In the genomic region with DNA sequence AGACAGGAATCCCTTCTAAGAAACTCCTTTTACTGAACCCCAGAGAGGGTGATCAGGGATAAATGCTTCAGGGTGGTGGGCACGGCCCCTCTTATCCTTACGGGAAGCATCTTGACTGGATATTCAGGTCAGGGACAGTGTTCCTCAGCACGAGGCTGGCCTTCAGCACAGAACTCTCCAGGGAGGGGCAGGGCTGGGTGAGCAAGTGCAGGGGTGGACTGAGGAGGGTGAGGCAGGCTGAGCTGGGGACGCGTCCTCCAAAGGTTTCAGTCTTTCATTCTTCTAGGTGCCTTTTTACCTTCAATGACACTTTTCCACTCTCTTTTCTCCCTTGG, we compare ENCODE assay signal across 14 cellular contexts. TPM values are rescaled to one million over a fixed set of nuclear protein-coding genes. Genes with fewer than 3 reads are reported as not detected.
A peak's percentile ranks its signal among the peaks of the same experiment; 100 is the strongest.
DNase-seq lines count a peak whose midpoint lies in the region; ATAC-seq, FAIRE-seq and TF ChIP-seq lines count a peak whose summit lies in the region.
"Had no signal": no experiment of that assay in that cellular context is flagged by ENCODE, and none has a peak within 500 bp of the region (broad histone marks: within the 10 kb centered on the region; RNA-seq: fewer than 3 reads in every experiment).

No MANE protein-coding gene starts in this region.

- intact Hi-C loops in CD8-positive, alpha-beta T cell (cut with DNase I, micrococcal nuclease), result loop anchor here (5.0 kb wide), 3 partner anchors 52 to 363 kb away; partner anchors contain the start of genes FCMR (in 1 of the 2) and RASSF5 (in 1 of the 2)
- intact Hi-C loops in colonic mucosa (cut with DNase I), result no loop called here
- intact Hi-C loops in pancreas (cut with DNase I), result no loop called here

- H3K4me3 Mint-ChIP-seq in CD8-positive, alpha-beta T cell, result peak overlapping the region; percentile 95

- H3K9me3 Mint-ChIP-seq in CD8-positive, alpha-beta T cell, result no peaks in the 10 kb centered on the region

- no peak for DNase-seq in CD8-positive, alpha-beta T cell
- DNase-seq in NB4 (ENCODE audit: low read depth) (peak; percentile 28), colonic mucosa (peak; percentile 47), pancreas (no peak), occipital lobe (lab: John Stamatoyannopoulos, UW) (no peak), SW480 (ENCODE audit: low spot score) (no peak), 8988T (no peak)
- DNase-seq: amniotic stem cell, DMS 273 treated with DMSO at 0.1 percent for 48 hours, mammary epithelial cell, NCI-H446 treated with DMSO at 0.1 percent for 48 hours had no signal

- no peak for ATAC-seq in CD8-positive, alpha-beta T cell
- no peak for ATAC-seq in pancreas
- ATAC-seq in HG03039 (IDR thresholded peaks at IDR 0.05; ENCODE audit: unreplicated experiment), result no peak

- H3K36me3 Mint-ChIP-seq in CD8-positive, alpha-beta T cell, result peaks cover 68% of the 10 kb centered on the region

- H3K36me3 ChIP-seq in CD8-positive, alpha-beta T cell (ENCODE audit: insufficient read depth, low read length), result peaks cover 27% of the 10 kb centered on the region
- H3K36me3 ChIP-seq in colonic mucosa, result no peaks in the 10 kb centered on the region
- no peaks in the 10 kb centered on the region for H3K36me3 ChIP-seq in pancreas

- no peaks in the 10 kb centered on the region for H3K27me3 Mint-ChIP-seq in CD8-positive, alpha-beta T cell (ENCODE audit: low read depth)

- H3K4me1 Mint-ChIP-seq in CD8-positive, alpha-beta T cell (ENCODE audit: low read depth), result peaks cover 80% of the 10 kb centered on the region

- peaks cover 71% of the 10 kb centered on the region for H3K4me1 ChIP-seq in CD8-positive, alpha-beta T cell (ENCODE audit: insufficient read depth, low read length)
- H3K4me1 ChIP-seq in colonic mucosa (no peaks in the 10 kb centered on the region), pancreas (peaks cover 13 to 52% (median 34%) of the 10 kb centered on the region in 3 donors)

- H3K9me3 ChIP-seq in CD8-positive, alpha-beta T cell (ENCODE audit: low read length), result no peaks in the 10 kb centered on the region
- H3K9me3 ChIP-seq in colonic mucosa (no peaks in the 10 kb centered on the region), pancreas (no peaks in the 10 kb centered on the region)
- H3K9me3 ChIP-seq: testis had no signal

- H3K27ac ChIP-seq in CD8-positive, alpha-beta T cell (ENCODE audit: low read depth, low read length), result peak overlapping the region; percentile 81
- H3K27ac ChIP-seq in colonic mucosa, result peak overlapping the region; percentile 13
- peak overlapping the region; percentile 9 to 87 (median 48) for H3K27ac ChIP-seq in pancreas

- peak overlapping the region in 1 of 2 donors; percentile 80 for H3K9ac ChIP-seq in colonic mucosa (ENCODE audit: low read depth in 2 of 2, low read length in 2 of 2)

- CTCF ChIA-PET in CD8-positive, alpha-beta T cell (lab: Charles Lee), result interaction anchor here (0.9 to 26.7 kb wide), 4 partner anchors 9 to 83 kb away, joined by 3 to 709 read pairs (median 19); no protein-coding TSS in a partner anchor

- peak overlapping the region; percentile 94 for H3K4me3 ChIP-seq in CD8-positive, alpha-beta T cell (ENCODE audit: low read depth, low read length)
- H3K4me3 ChIP-seq in NB4 (ENCODE audit: low read depth, low read length) (peak overlapping the region; percentile 79), colonic mucosa (no peak overlapping the region), pancreas (peak overlapping the region in 1 of 4 donors; percentile 65)
- H3K4me3 ChIP-seq: testis had no signal

- no peaks in the 10 kb centered on the region for H3K27me3 ChIP-seq in CD8-positive, alpha-beta T cell (ENCODE audit: insufficient read depth, low read length)
- H3K27me3 ChIP-seq in colonic mucosa, result no peaks in the 10 kb centered on the region
- H3K27me3 ChIP-seq in pancreas, result no peaks in the 10 kb centered on the region
- H3K27me3 ChIP-seq: testis had no signal

- 59 to 63% methylated on average over 5 of the region's 5 CpGs for WGBS in pancreas, 2 donors

- POLR2A ChIA-PET in CD8-positive, alpha-beta T cell (lab: Charles Lee), result interaction anchor here (0.5 to 17.2 kb wide), 8 partner anchors 8 to 104 kb away, joined by 3 to 320 read pairs (median 4); partner anchors contain the start of gene RASSF5

- no peak for FAIRE-seq in pancreas (lab: Jason Lieb, UNC)
- FAIRE-seq: HTR-8/SVneo had no signal

- no peak for TF ChIP-seq CTCF in CD8-positive, alpha-beta T cell (IDR thresholded peaks at IDR 0.05)
- TF ChIP-seq CTCF in NB4 (IDR thresholded peaks at IDR 0.05; ENCODE audit: low read depth, low read length) (no peak), colonic mucosa (IDR thresholded peaks at IDR 0.05) (no peak), pancreas (IDR thresholded peaks at IDR 0.05) (no peak)

- no peak for TF ChIP-seq POLR2A in NB4 (IDR thresholded peaks at IDR 0.05; ENCODE audit: extremely low read depth, insufficient read length)

- peak overlapping the region; percentile 95 for H3K27ac Mint-ChIP-seq in CD8-positive, alpha-beta T cell

RNA-seq across cellular contexts. Expression of gene RASSF5, which starts 52.3 kb away (rescaled TPM):
- total RNA-seq in CD8-positive, alpha-beta T cell, result 100 to 1,000 TPM; 209 to 213 TPM
- total RNA-seq in colonic mucosa (1 to 10 TPM; 4.9 to 5.4 TPM), pancreas (10 to 100 TPM in 4 of 6 donors, 1 to 10 TPM in 2; 8.2 to 17.8 (median 12.5) TPM), occipital lobe (0.62 TPM)
- polyA plus RNA-seq in pancreas, result 10 to 100 TPM in 1 of 2 donors, 1 to 10 TPM in 1; 6.7 to 22.3 TPM

RNA-seq across cellular contexts. Expression of gene EIF2D, which starts 52.6 kb away (rescaled TPM):
- total RNA-seq in CD8-positive, alpha-beta T cell, result 10 to 100 TPM; 42.0 to 49.2 TPM
- total RNA-seq in colonic mucosa, result 10 to 100 TPM; 39.2 to 45.0 TPM
- 10 to 100 TPM; 20.9 to 35.7 (median 27.7) TPM for total RNA-seq in pancreas
- 10 to 100 TPM; 28.8 to 37.9 TPM for polyA plus RNA-seq in pancreas
- total RNA-seq in occipital lobe, result 12.5 TPM

Comparison
In these comparisons a context has a peak if more than half of its experiments do, and no peak if none do; other contexts are left out.
1. DNase-seq: peak in NB4 (single experiment) and colonic mucosa (single experiment); none in CD8-positive, alpha-beta T cell (0 of 7), pancreas (0 of 6), occipital lobe (single experiment), SW480 (single experiment) and 8988T (single experiment).
2. H3K27ac ChIP-seq: peak in every context shown above with its lines; median percentile 81 in CD8-positive, alpha-beta T cell; 48 in pancreas; 13 in colonic mucosa.
3. RNA of gene RASSF5, which starts 52.3 kb away (total RNA-seq): 209 to 213 TPM in CD8-positive, alpha-beta T cell; 8.2 to 17.8 TPM in pancreas, 4.9 to 5.4 TPM in colonic mucosa and 0.62 TPM in occipital lobe (single experiment); every median in the first group is over 10 times any median in the second.
4. intact Hi-C loops: an anchor here in CD8-positive, alpha-beta T cell (5.0 kb wide); none called in colonic mucosa and pancreas.